In the genomic region with DNA sequence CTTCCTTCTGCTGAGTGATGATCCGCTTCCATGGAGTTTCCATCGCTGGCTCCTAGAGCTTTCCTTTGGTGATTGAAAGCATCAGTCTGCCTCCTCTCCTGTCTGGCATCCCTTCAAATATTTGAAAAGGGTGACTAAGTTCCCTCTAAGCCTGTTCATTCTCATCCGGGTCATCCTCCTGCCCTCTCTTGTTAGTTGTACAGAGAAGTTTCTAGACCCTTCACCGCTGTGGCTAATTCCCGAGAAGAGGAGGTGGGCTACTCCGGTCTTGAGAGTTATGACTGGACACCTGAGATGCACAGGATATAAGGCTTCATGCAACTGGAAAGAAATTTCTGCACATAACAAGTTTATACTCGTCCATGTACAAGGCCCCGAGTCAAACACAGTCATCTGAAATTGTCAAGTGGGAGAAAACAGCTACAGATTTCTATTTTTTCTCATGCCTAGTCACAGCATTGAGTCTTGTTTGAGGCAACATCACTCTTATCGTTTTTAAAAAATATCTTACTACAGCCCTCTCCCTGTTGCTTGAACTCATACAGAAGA, we compare ENCODE assay signal across 1 cellular context.
TF ChIP-seq lines count a peak whose summit lies in the region.

No MANE protein-coding gene starts in this region.

TF ChIP-seq in HCT116, 20 proteins besides CTCF, POLR2A, EP300 and RAD21:
- TF ChIP-seq EGR1 (IDR thresholded peaks at IDR 0.05; ENCODE audit: low read depth) (no peak), SRF (IDR thresholded peaks at IDR 0.05; ENCODE audit: low read depth) (no peak), JUND (IDR thresholded peaks at IDR 0.05) (no peak), ELF1 (IDR thresholded peaks at IDR 0.05; ENCODE audit: borderline replicate concordance, low read depth) (no peak), ZFX (IDR thresholded peaks at IDR 0.05) (no peak), FOSL1 (IDR thresholded peaks at IDR 0.05; ENCODE audit: low read depth) (no peak), CBX3 (IDR thresholded peaks at IDR 0.05; ENCODE audit: low read depth) (no peak), SP1 (IDR thresholded peaks at IDR 0.05; ENCODE audit: low read depth) (no peak), ZBTB33 (IDR thresholded peaks at IDR 0.05; ENCODE audit: extremely low read depth, insufficient replicate concordance, low read length) (no peak), CEBPB (IDR thresholded peaks at IDR 0.05; ENCODE audit: low read depth) (no peak)
